In the genomic region with DNA sequence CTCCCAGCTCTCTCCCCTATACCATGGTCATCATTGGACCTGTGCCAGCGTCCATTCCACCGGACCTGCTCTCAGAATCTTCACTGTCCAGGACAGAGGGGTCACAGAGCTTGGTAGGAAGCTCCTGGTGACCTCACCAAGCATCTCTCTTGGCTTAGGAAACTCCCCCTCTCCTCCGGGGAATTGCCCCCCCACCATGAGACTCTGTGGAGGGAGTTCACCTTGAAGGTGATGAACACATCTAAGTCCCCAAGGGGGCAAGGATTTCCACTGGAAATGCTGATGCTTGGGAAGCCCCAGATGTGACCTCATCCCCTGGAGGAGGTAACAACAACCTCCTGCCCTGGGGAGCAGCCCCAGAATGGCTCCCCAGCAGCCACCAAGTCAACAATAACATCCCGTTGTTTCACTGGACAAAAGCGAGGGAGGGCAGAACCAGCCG, we compare ENCODE assay signal across 13 cellular contexts. TPM values are rescaled to one million over a fixed set of nuclear protein-coding genes. Genes with fewer than 3 reads are reported as not detected.
A peak's percentile ranks its signal among the peaks of the same experiment; 100 is the strongest.
DNase-seq lines count a peak whose midpoint lies in the region; ATAC-seq, FAIRE-seq and TF ChIP-seq lines count a peak whose summit lies in the region.
"Had no signal": no experiment of that assay in that cellular context is flagged by ENCODE, and none has a peak within 500 bp of the region (broad histone marks: within the 10 kb centered on the region; RNA-seq: fewer than 3 reads in every experiment).

No MANE protein-coding gene starts in this region.

- FAIRE-seq in kidney (lab: Jason Lieb, UNC), result no peak
- FAIRE-seq: G401.6 had no signal

- no peak for TF ChIP-seq CTCF in kidney (IDR thresholded peaks at IDR 0.05; ENCODE audit: borderline replicate concordance, extremely low read depth, insufficient read depth)
- TF ChIP-seq CTCF in testis (IDR thresholded peaks at IDR 0.05), result no peak

- H3K9me3 Mint-ChIP-seq in activated T-helper 17 cell treated with anti-CD3 and anti-CD28 coated beads, Interleukin-2, amount 50 U/mL, for 72 hours, result no peaks in the 10 kb centered on the region

- DNase-seq in right cardiac atrium, result peak in 2 of 3 donors; percentile 36 to 56
- DNase-seq in left cardiac atrium, result no peak
- peak; percentile 34 for DNase-seq in kidney
- no peak for DNase-seq in medulla oblongata (ENCODE audit: extremely low spot score)
- no peak for DNase-seq in testis
- DNase-seq: left ventricle myocardium inferior; stimulated activated CD4-positive, alpha-beta T cell treated with anti-CD3 and anti-CD28 coated beads, Interleukin-15, amount 100 ng/mL, for 24 hours had no signal

- H3K9me3 ChIP-seq in right cardiac atrium (ENCODE audit: control insufficient read depth, low read length), result no peaks in the 10 kb centered on the region
- H3K9me3 ChIP-seq in kidney (ENCODE audit: control insufficient read depth in 1 of 2, low read length in 2 of 2), result no peaks in the 10 kb centered on the region
- H3K9me3 ChIP-seq in testis, result no peaks in the 10 kb centered on the region
- H3K9me3 ChIP-seq: gastroesophageal sphincter, left ventricle myocardium inferior had no signal

- WGBS in right cardiac atrium, result 57% methylated on average over 6 of the region's 6 CpGs
- 59 to 74% methylated on average over 5 to 6 of the region's 6 CpGs for WGBS in testis, 2 donors

- H3K27me3 ChIP-seq in right cardiac atrium (ENCODE audit: control insufficient read depth, insufficient read depth) (no peaks in the 10 kb centered on the region), testis (no peaks in the 10 kb centered on the region)

- intact Hi-C loops in right cardiac atrium (cut with DNase I), result no loop called here
- intact Hi-C loops in left cardiac atrium (cut with DNase I), result no loop called here
- intact Hi-C loops in kidney (cut with DNase I), result no loop called here
- intact Hi-C loops in testis (cut with DNase I; ENCODE audit: low total_unique reads), result no loop called here

- H3K4me1 ChIP-seq in right cardiac atrium (ENCODE audit: control insufficient read depth, insufficient read depth, low read length) (no peaks in the 10 kb centered on the region), kidney (ENCODE audit: control insufficient read depth in 1 of 2, insufficient read depth in 1 of 2, low read depth in 1 of 2, low read length in 2 of 2) (peaks cover 0 to 6% of the 10 kb centered on the region in 2 donors), testis (peaks cover 77% of the 10 kb centered on the region)

- ATAC-seq in right cardiac atrium (no peak), left cardiac atrium (no peak), HG02678 (IDR thresholded peaks at IDR 0.05; ENCODE audit: unreplicated experiment) (no peak), GM21723 (IDR thresholded peaks at IDR 0.05; ENCODE audit: unreplicated experiment) (no peak)
- ATAC-seq in activated T-helper 17 cell treated with anti-CD3 and anti-CD28 coated beads, Interleukin-2, amount 50 U/mL, for 72 hours (replicated peaks), result no peak
- ATAC-seq: gastroesophageal sphincter, SK-N-SH treated with all-trans-retinoic acid at 6 μM for 48 hours had no signal

- no peaks in the 10 kb centered on the region for H3K36me3 ChIP-seq in kidney (ENCODE audit: control insufficient read depth in 1 of 2, insufficient read depth in 2 of 2, low read length in 2 of 2)
- no peaks in the 10 kb centered on the region for H3K36me3 ChIP-seq in testis (ENCODE audit: low read depth, missing control alignments)
- H3K36me3 ChIP-seq: gastroesophageal sphincter, left ventricle myocardium inferior had no signal

- H3K9ac ChIP-seq in kidney (ENCODE audit: low read length in 2 of 2), result no peak overlapping the region

- H3K36me3 Mint-ChIP-seq in activated T-helper 17 cell treated with anti-CD3 and anti-CD28 coated beads, Interleukin-2, amount 50 U/mL, for 72 hours (ENCODE audit: low read depth), result peaks cover 69% of the 10 kb centered on the region

- H3K27ac ChIP-seq in right cardiac atrium (ENCODE audit: low read length), result no peak overlapping the region
- H3K27ac ChIP-seq in kidney (ENCODE audit: low read depth in 2 of 2, low read length in 2 of 2), result no peak overlapping the region
- no peak overlapping the region for H3K27ac ChIP-seq in testis
- H3K27ac ChIP-seq: left ventricle myocardium inferior had no signal

- no peak for TF ChIP-seq POLR2A in testis (IDR thresholded peaks at IDR 0.05)

- H3K4me3 Mint-ChIP-seq in activated T-helper 17 cell treated with anti-CD3 and anti-CD28 coated beads, Interleukin-2, amount 50 U/mL, for 72 hours, result peak overlapping the region; percentile 90

- H3K27ac Mint-ChIP-seq in activated T-helper 17 cell treated with anti-CD3 and anti-CD28 coated beads, Interleukin-2, amount 50 U/mL, for 72 hours, result peak overlapping the region; percentile 72

- peaks cover 38% of the 10 kb centered on the region for H3K4me1 Mint-ChIP-seq in activated T-helper 17 cell treated with anti-CD3 and anti-CD28 coated beads, Interleukin-2, amount 50 U/mL, for 72 hours

- no peaks in the 10 kb centered on the region for H3K27me3 Mint-ChIP-seq in activated T-helper 17 cell treated with anti-CD3 and anti-CD28 coated beads, Interleukin-2, amount 50 U/mL, for 72 hours

- H3K4me3 ChIP-seq in right cardiac atrium (ENCODE audit: low read length) (no peak overlapping the region), kidney (ENCODE audit: low read length in 2 of 2) (no peak overlapping the region), testis (no peak overlapping the region)
- H3K4me3 ChIP-seq: gastroesophageal sphincter, left ventricle myocardium inferior had no signal

RNA-seq across cellular contexts. Expression of a gene that starts 3.2 kb away (rescaled TPM):
- total RNA-seq in right cardiac atrium, result 1 to 10 TPM; 1.7 to 3.3 (median 2.2) TPM
- polyA plus RNA-seq in right cardiac atrium, result 1.8 TPM
- total RNA-seq in left cardiac atrium, result 1 to 10 TPM; 1.8 to 1.9 TPM
- 10 to 100 TPM; 11.7 to 44.9 TPM for total RNA-seq in activated T-helper 17 cell treated with anti-CD3 and anti-CD28 coated beads, Interleukin-2, amount 50 U/mL, for 72 hours
- total RNA-seq in kidney, result 3.6 TPM
- polyA plus RNA-seq in kidney (ENCODE audit: insufficient read depth, low read depth, low replicate concordance), result 2.8 TPM
- total RNA-seq in testis, result 100 to 1,000 TPM; 217 to 220 TPM
- 80.7 TPM for polyA plus RNA-seq in testis (ENCODE audit: insufficient read depth, low read depth, low replicate concordance)

RNA-seq across cellular contexts. Expression of a gene that starts 30.4 kb away (rescaled TPM):
- total RNA-seq in right cardiac atrium, result 10 to 100 TPM; 35.8 to 59.3 (median 49.8) TPM
- polyA plus RNA-seq in right cardiac atrium, result 49.0 TPM
- total RNA-seq in left cardiac atrium, result 10 to 100 TPM; 39.0 to 43.5 TPM
- total RNA-seq in activated T-helper 17 cell treated with anti-CD3 and anti-CD28 coated beads, Interleukin-2, amount 50 U/mL, for 72 hours, result 10 to 100 TPM; 38.0 to 52.6 TPM
- total RNA-seq in kidney, result 32.9 TPM
- 75.8 TPM for polyA plus RNA-seq in kidney (ENCODE audit: insufficient read depth, low read depth, low replicate concordance)
- total RNA-seq in testis, result 10 to 100 TPM; 61.9 to 70.6 TPM
- 104 TPM for polyA plus RNA-seq in testis (ENCODE audit: insufficient read depth, low read depth, low replicate concordance)

Comparison
In these comparisons a context has a peak if more than half of its experiments do, and no peak if none do; other contexts are left out.
1. DNase-seq: peak in right cardiac atrium (2 of 3) and kidney (single experiment); none in left cardiac atrium (single experiment), medulla oblongata (single experiment) and testis (single experiment).
2. RNA of a gene that starts 3.2 kb away (total RNA-seq): 217 to 220 TPM in testis; 11.7 to 44.9 TPM in activated T-helper 17 cell treated with anti-CD3 and anti-CD28 coated beads, Interleukin-2, amount 50 U/mL, for 72 hours, 3.6 TPM in kidney (single experiment), 1.7 to 3.3 TPM in right cardiac atrium and 1.8 to 1.9 TPM in left cardiac atrium; every median in the first group is over 4 times any median in the second.